ENCODE assay signal across 8 cellular contexts in the genomic region with DNA sequence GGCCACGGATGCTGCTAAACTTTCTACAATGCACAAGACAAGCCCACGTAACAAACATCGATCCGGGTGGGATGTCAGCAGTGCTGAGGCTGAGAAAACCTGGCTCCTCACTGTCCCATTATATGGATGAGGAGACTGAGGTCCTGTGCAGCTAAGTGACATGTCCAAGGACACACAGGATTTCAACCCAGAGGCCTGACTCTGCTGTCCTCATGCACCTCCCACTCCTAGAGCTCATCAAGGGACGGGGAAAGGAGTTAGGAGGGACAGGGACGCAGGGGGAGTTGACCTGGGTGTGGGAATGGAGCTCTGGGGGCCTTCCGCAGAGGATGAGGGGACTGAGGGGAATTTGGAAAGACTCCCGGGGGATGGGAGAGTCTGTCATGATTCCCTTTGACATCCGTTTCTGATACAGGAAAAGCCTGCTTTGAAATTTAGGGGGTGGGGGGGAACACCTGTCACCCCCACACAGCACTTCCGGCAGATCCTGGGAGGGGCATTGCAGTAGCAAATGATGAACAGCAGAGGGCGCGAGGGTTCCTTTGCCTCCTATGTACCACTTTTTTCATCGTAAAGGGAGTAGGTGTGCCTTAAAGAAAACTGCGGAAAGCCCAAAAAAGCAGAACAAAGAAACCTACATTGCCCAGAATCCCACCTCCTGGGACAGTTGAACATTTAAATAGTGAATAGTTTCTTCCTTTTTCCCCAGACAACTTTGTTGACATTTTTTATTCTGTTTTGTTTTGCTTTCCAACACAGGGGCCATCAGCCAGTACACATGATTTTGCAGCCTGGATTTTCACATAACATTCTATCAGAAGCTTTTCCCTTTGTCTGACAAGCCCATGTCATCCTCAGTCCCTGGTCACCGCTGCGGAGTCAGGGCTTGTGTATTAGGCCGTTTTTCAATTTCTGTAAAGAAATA. TPM values are rescaled to one million over a fixed set of nuclear protein-coding genes. Genes with fewer than 3 reads are reported as not detected.
DNase-seq lines count a peak whose midpoint lies in the region; ATAC-seq, FAIRE-seq and TF ChIP-seq lines count a peak whose summit lies in the region.

No MANE protein-coding gene starts in this region.

- peak; percentile 63 for ATAC-seq in left ventricle myocardium superior
- no peak for ATAC-seq in GM21528 (IDR thresholded peaks at IDR 0.05; ENCODE audit: low FRiP score, unreplicated experiment)

- H3K27me3 ChIP-seq in SK-N-SH (ENCODE audit: insufficient read depth) (no peaks in the 10 kb centered on the region), adipocyte (replicated peaks; ENCODE audit: control insufficient read depth, insufficient read depth, low read length) (peaks cover 23% of the 10 kb centered on the region), small intestine (ENCODE audit: control insufficient read depth in 2 of 2, insufficient read depth in 2 of 2, low read length in 2 of 2) (peaks cover 0 to 3% of the 10 kb centered on the region in 2 donors)

- 24% methylated on average over 17 of the region's 17 CpGs for WGBS in SK-N-SH (ENCODE audit: low lambda C conversion rate)
- 41 to 45% (median 43%) methylated on average over 17 of the region's 17 CpGs for WGBS in small intestine, 3 donors

- CTCF ChIA-PET in SK-N-SH (lab: Yijun Ruan, JAX), result interaction anchor here (0.6 to 8.0 kb wide), 27 partner anchors 9 to 935 kb away, joined by 3 to 163 read pairs (median 5); no protein-coding TSS in a partner anchor

- H4K20me1 ChIP-seq in SK-N-SH (ENCODE audit: insufficient read depth), result no peaks in the 10 kb centered on the region

- in situ Hi-C loops in G401 (cut with HindIII; ENCODE audit: low sequenced_read_pairs), result loop anchor here (25.0 kb wide), 1 partner anchor 379 kb away; no protein-coding TSS in a partner anchor

- DNase-seq in G401 (ENCODE audit: low spot score) (peak; percentile 21), MV-4-11 (lab: John Stamatoyannopoulos, UW) (peak; percentile 73), SK-N-SH (peak; percentile 76), adipocyte (ENCODE audit: low read depth) (peak; percentile 81), left ventricle myocardium superior (peak; percentile 57), small intestine (peak; percentile 44), cerebellum (ENCODE audit: low spot score) (no peak)

- H3K9me2 ChIP-seq in SK-N-SH, result no peaks in the 10 kb centered on the region

- TF ChIP-seq EP300 in SK-N-SH (IDR thresholded peaks at IDR 0.05; ENCODE audit: borderline replicate concordance in 1 of 2, low read depth in 1 of 2, low read length in 1 of 2), result no peak

- H3K27ac ChIP-seq in SK-N-SH (ENCODE audit: low read depth in 2 of 2, low read length in 1 of 2), result no peak overlapping the region
- H3K27ac ChIP-seq in small intestine (ENCODE audit: low read depth in 1 of 2, low read length in 1 of 2), result no peak overlapping the region

- H2AFZ ChIP-seq in SK-N-SH (ENCODE audit: low read depth), result no peak overlapping the region

- H3K36me3 ChIP-seq in SK-N-SH (replicated peaks in 1 of 2; ENCODE audit: control insufficient read depth in 1 of 2, insufficient read depth in 2 of 2, low read length in 1 of 2) (no peaks in the 10 kb centered on the region), adipocyte (ENCODE audit: control insufficient read depth, insufficient read depth, low read length, severe bottlenecking) (no peaks in the 10 kb centered on the region), small intestine (ENCODE audit: control insufficient read depth in 2 of 2, insufficient read depth in 2 of 2, low read length in 2 of 2) (no peaks in the 10 kb centered on the region)

- H3F3A ChIP-seq in SK-N-SH (replicated peaks; ENCODE audit: insufficient read depth), result no peaks in the 10 kb centered on the region

- H3K9me3 ChIP-seq in SK-N-SH (no peaks in the 10 kb centered on the region), adipocyte (ENCODE audit: control insufficient read depth, low read length) (no peaks in the 10 kb centered on the region), small intestine (ENCODE audit: control insufficient read depth, low read depth) (no peaks in the 10 kb centered on the region)

- H3K4me1 ChIP-seq in SK-N-SH (ENCODE audit: control insufficient read depth in 1 of 2, insufficient read depth in 2 of 2, low read depth in 1 of 2, low read length in 1 of 2) (no peaks in the 10 kb centered on the region), adipocyte (ENCODE audit: control insufficient read depth, insufficient read depth, low read length) (no peaks in the 10 kb centered on the region), small intestine (ENCODE audit: control insufficient read depth in 2 of 2, insufficient read depth in 1 of 2, low read depth in 1 of 2, low read length in 1 of 2) (no peaks in the 10 kb centered on the region)

- FAIRE-seq in small intestine (lab: Jason Lieb, UNC), result no peak

- H3K79me2 ChIP-seq in SK-N-SH (ENCODE audit: insufficient read depth), result no peaks in the 10 kb centered on the region

- H3K4me3 ChIP-seq in SK-N-SH (ENCODE audit: low read depth in 2 of 2, low read length in 1 of 2), result peak overlapping the region in 1 of 2 experiments; percentile 14; a peak in 1 of 4 replicates
- H3K4me3 ChIP-seq in adipocyte (ENCODE audit: low read length), result no peak overlapping the region
- H3K4me3 ChIP-seq in small intestine (ENCODE audit: low read depth in 1 of 2, low read length in 2 of 2), result no peak overlapping the region

- POLR2A ChIA-PET in SK-N-SH (lab: Yijun Ruan, JAX), result no interaction called here

- TF ChIP-seq CTCF in SK-N-SH (IDR thresholded peaks at IDR 0.05), result peak; percentile 98

- intact Hi-C loops in left ventricle myocardium superior (cut with micrococcal nuclease), result no loop called here

- H3K4me2 ChIP-seq in SK-N-SH, result no peak overlapping the region

- TF ChIP-seq RAD21 in SK-N-SH (IDR thresholded peaks at IDR 0.05; ENCODE audit: low read length), result peak; percentile 82

- H3K9ac ChIP-seq in SK-N-SH (no peak overlapping the region), adipocyte (ENCODE audit: low read length) (peak overlapping the region; percentile 32)

TF ChIP-seq in SK-N-SH, 30 proteins besides CTCF, POLR2A, EP300 and RAD21:
- no peak for TF ChIP-seq RXRA (IDR thresholded peaks at IDR 0.05; ENCODE audit: borderline replicate concordance, low read depth)
- peak; percentile 85 for TF ChIP-seq SMC3 (IDR thresholded peaks at IDR 0.05; ENCODE audit: low read depth, low read length)
- TF ChIP-seq GATA2 (CRISPR knock-in tag; IDR thresholded peaks at IDR 0.05), result no peak
- TF ChIP-seq, protein P1, sequence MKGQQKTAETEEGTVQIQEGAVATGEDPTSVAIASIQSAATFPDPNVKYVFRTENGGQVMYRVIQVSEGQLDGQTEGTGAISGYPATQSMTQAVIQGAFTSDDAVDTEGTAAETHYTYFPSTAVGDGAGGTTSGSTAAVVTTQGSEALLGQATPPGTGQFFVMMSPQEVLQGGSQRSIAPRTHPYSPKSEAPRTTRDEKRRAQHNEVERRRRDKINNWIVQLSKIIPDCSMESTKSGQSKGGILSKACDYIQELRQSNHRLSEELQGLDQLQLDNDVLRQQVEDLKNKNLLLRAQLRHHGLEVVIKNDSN (IDR thresholded peaks at IDR 0.05; ENCODE audit: borderline replicate concordance, low read depth), result no peak
- no peak; the same call in 1 of the 2 replicates for TF ChIP-seq NRF1 (IDR thresholded peaks at IDR 0.05; ENCODE audit: low read depth, low read length)
- TF ChIP-seq FOSL2 (IDR thresholded peaks at IDR 0.05; ENCODE audit: borderline replicate concordance, low read depth), result no peak
- TF ChIP-seq FOXJ3 (CRISPR knock-in tag; IDR thresholded peaks at IDR 0.05), result no peak
- TF ChIP-seq POLR2AphosphoS5 (IDR thresholded peaks at IDR 0.05; ENCODE audit: low read depth, low read length), result no peak

RNA-seq across cellular contexts. Expression of a gene that starts 48.6 kb away (rescaled TPM):
- total RNA-seq in G401 (2014; rRNA removed; shearing (Covaris generic)), result 2.4 and 3.4 TPM in 2 replicates
- 12.6 and 14.1 TPM in 2 replicates for polyA plus RNA-seq in SK-N-SH (2012; rRNA removed)
- 8.9 and 10.7 TPM in 2 replicates for polyA plus RNA-seq in SK-N-SH (2012; cell fraction: cytosol; rRNA removed)
- 13.8 and 17.0 TPM in 2 replicates for polyA plus RNA-seq in SK-N-SH (2012; cell fraction: nucleus; rRNA removed)
- total RNA-seq in left ventricle myocardium superior, result 1.9 TPM
- polyA plus RNA-seq in small intestine, result 1 to 10 TPM in 2 of 3 donors, under 1 TPM in 1; 0.27 to 3.7 (median 1.3) TPM
- 8.0 TPM for total RNA-seq in cerebellum
